In genomic region chr21:45264146-45264918, GRCh38 we compare ENCODE assay signal across 22 cellular contexts. TPM values are rescaled to one million over a fixed set of nuclear protein-coding genes. Genes with fewer than 3 reads are reported as not detected.
DNase-seq lines count a peak whose midpoint lies in the region; ATAC-seq and TF ChIP-seq lines count a peak whose summit lies in the region.
"Had no signal": no experiment of that assay in that cellular context is flagged by ENCODE, and none has a peak within 500 bp of the region (broad histone marks: within the 10 kb centered on the region; RNA-seq: fewer than 3 reads in every experiment).

No MANE protein-coding gene starts in this region.

- no peak overlapping the region for H3K14ac ChIP-seq in mesenchymal stem cell (ENCODE audit: low read length in 2 of 2)

- H2AK5ac ChIP-seq in mesenchymal stem cell (ENCODE audit: low read length, severe bottlenecking) = no peak overlapping the region

- no peak overlapping the region for H2BK15ac ChIP-seq in mesenchymal stem cell (ENCODE audit: low read depth, poor library complexity, severe bottlenecking)

- H3K27ac ChIP-seq in WERI-Rb-1 = no peak overlapping the region
- no peak overlapping the region for H3K27ac ChIP-seq in testis
- no peak overlapping the region for H3K27ac ChIP-seq in mesenchymal stem cell (ENCODE audit: low read length, poor library complexity, severe bottlenecking)
- H3K27ac ChIP-seq: dorsolateral prefrontal cortex, psoas muscle had no signal

- no peak overlapping the region for H3K23ac ChIP-seq in mesenchymal stem cell (ENCODE audit: low read length in 2 of 2)

- H4K8ac ChIP-seq in mesenchymal stem cell (ENCODE audit: low read length) = no peak overlapping the region

- no peak overlapping the region for H2BK12ac ChIP-seq in mesenchymal stem cell (ENCODE audit: low read length in 2 of 2)

- H3K36me3 ChIP-seq in WERI-Rb-1 (peaks cover 56% of the 10 kb centered on the region), testis (ENCODE audit: low read depth, missing control alignments) (no peaks in the 10 kb centered on the region), mesenchymal stem cell (ENCODE audit: control insufficient read depth in 1 of 2, insufficient read depth in 2 of 2, low read depth in 1 of 2, low read length in 2 of 2) (peaks cover 58 to 60% of the 10 kb centered on the region in 2 experiments)

- H3K9ac ChIP-seq in mesenchymal stem cell (ENCODE audit: low read length) = no peak overlapping the region

- H3K4me1 ChIP-seq in testis = no peaks in the 10 kb centered on the region
- H3K4me1 ChIP-seq in mesenchymal stem cell (ENCODE audit: control insufficient read depth, insufficient read depth, low read depth, low read length) = peaks cover 8% of the 10 kb centered on the region
- H3K4me1 ChIP-seq: psoas muscle had no signal

- 90 to 93% methylated on average over 15 to 23 of the region's 23 CpGs for WGBS in testis, 2 donors
- WGBS in mesenchymal stem cell = 99% methylated on average over 23 of the region's 23 CpGs

- ATAC-seq in left ventricle myocardium superior (no peak), left lobe of liver (no peak)
- ATAC-seq: psoas muscle had no signal

- H2AFZ ChIP-seq in mesenchymal stem cell (ENCODE audit: low read depth, low read length) = no peak overlapping the region

- H3K18ac ChIP-seq in mesenchymal stem cell (ENCODE audit: low read depth in 1 of 2, low read length in 2 of 2) = no peak overlapping the region

- H3K4ac ChIP-seq in mesenchymal stem cell (ENCODE audit: low read depth in 1 of 2, low read length in 2 of 2) = no peak overlapping the region

- H3K27me3 ChIP-seq in WERI-Rb-1 (ENCODE audit: insufficient read depth, low read depth, severe bottlenecking) (no peaks in the 10 kb centered on the region), testis (no peaks in the 10 kb centered on the region), mesenchymal stem cell (ENCODE audit: control insufficient read depth in 1 of 2, insufficient read depth in 1 of 2, low read length in 2 of 2) (peaks cover 0 to 9% of the 10 kb centered on the region in 2 experiments)
- H3K27me3 ChIP-seq: cardiac muscle cell, dorsolateral prefrontal cortex had no signal

- DNase-seq in cardiac septum (ENCODE audit: low spot score) (peak; percentile 35), left ventricle myocardium superior (no peak), WERI-Rb-1 (peak; percentile 5), left lobe of liver (ENCODE audit: low spot score) (peak; percentile 39), testis (peak; percentile 8), mesenchymal stem cell (no peak), SK-N-DZ (ENCODE audit: low spot score) (no peak), amniotic stem cell (lab: John Stamatoyannopoulos, UW) (no peak)
- DNase-seq: activated naive CD4-positive, alpha-beta T cell treated with anti-CD3 and anti-CD28 coated beads for 36 hours; DMS79; HCEC 1CT; kidney glomerular epithelial cell; midbrain; NCI-H1105; NCI-H2081 treated with DMSO at 0.1 percent for 48 hours; NCI-H446 treated with DMSO at 0.1 percent for 48 hours; stimulated activated CD4-positive, alpha-beta T cell treated with anti-CD3 and anti-CD28 coated beads, Interleukin-4, amount 100 ng/mL, for 1 hour; trophoblast cell had no signal

- H4K91ac ChIP-seq in mesenchymal stem cell (ENCODE audit: low read length) = no peak overlapping the region

- H3K4me3 ChIP-seq in WERI-Rb-1 (ENCODE audit: low read depth, low read length) = no peak overlapping the region
- no peak overlapping the region for H3K4me3 ChIP-seq in testis
- no peak overlapping the region for H3K4me3 ChIP-seq in mesenchymal stem cell (ENCODE audit: insufficient read depth in 1 of 2, low read depth in 1 of 2, low read length in 2 of 2)
- H3K4me3 ChIP-seq: cardiac muscle cell, dorsolateral prefrontal cortex, psoas muscle, smooth muscle cell had no signal

- no peak overlapping the region for H3K4me2 ChIP-seq in mesenchymal stem cell (ENCODE audit: low read length, poor library complexity, severe bottlenecking)
- H3K4me2 ChIP-seq: smooth muscle cell had no signal

- no peak overlapping the region for H2BK120ac ChIP-seq in mesenchymal stem cell (ENCODE audit: low read depth, low read length)

- H3K9me3 ChIP-seq in WERI-Rb-1 (ENCODE audit: severe bottlenecking) (no peaks in the 10 kb centered on the region), testis (no peaks in the 10 kb centered on the region), mesenchymal stem cell (ENCODE audit: control insufficient read depth, low read length) (no peaks in the 10 kb centered on the region)
- H3K9me3 ChIP-seq: psoas muscle had no signal

- TF ChIP-seq POLR2A in testis (IDR thresholded peaks at IDR 0.05) = no peak

- H2BK5ac ChIP-seq in mesenchymal stem cell (ENCODE audit: low read depth, low read length, poor library complexity, severe bottlenecking) = no peak overlapping the region

- intact Hi-C loops in cardiac septum (cut with DNase I) = no loop called here
- intact Hi-C loops in left ventricle myocardium superior (cut with micrococcal nuclease) = no loop called here
- intact Hi-C loops in testis (cut with DNase I; ENCODE audit: low total_unique reads) = loop anchor here (10.0 kb wide), 1 partner anchor 120 kb away; no protein-coding TSS in a partner anchor

- TF ChIP-seq CTCF in WERI-Rb-1 (IDR thresholded peaks at IDR 0.05; ENCODE audit: low read depth, low read length) (no peak), testis (IDR thresholded peaks at IDR 0.05) (no peak)

- H3K79me1 ChIP-seq in mesenchymal stem cell (replicated peaks; ENCODE audit: low read length, poor library complexity, severe bottlenecking) = peaks cover 20% of the 10 kb centered on the region

RNA-seq across cellular contexts. Expression of gene POFUT2, which starts 23.4 kb away (rescaled TPM):
- total RNA-seq in cardiac septum = 20.1 TPM
- total RNA-seq in left ventricle myocardium superior = 15.7 TPM
- total RNA-seq in left lobe of liver = 17.5 TPM
- total RNA-seq in testis = 10 to 100 TPM; 49.9 to 55.9 TPM
- polyA plus RNA-seq in testis (ENCODE audit: insufficient read depth, low read depth, low replicate concordance) = 63.3 TPM
- 75.1 TPM for polyA plus RNA-seq in mesenchymal stem cell (2013, experiment 1 of 2)
- polyA plus RNA-seq in mesenchymal stem cell (2013, experiment 2 of 2) = 76.3 TPM
- polyA plus RNA-seq in SK-N-DZ (2014; cell fraction: cytosol; rRNA removed) = 13.5 and 16.8 TPM in 2 replicates
- 68.2 and 72.8 TPM in 2 replicates for polyA plus RNA-seq in SK-N-DZ (2014; cell fraction: nucleus; rRNA removed)

Comparison
In these comparisons a context has a peak if more than half of its experiments do, and no peak if none do; other contexts are left out.
1. DNase-seq: peak in cardiac septum (single experiment), WERI-Rb-1 (single experiment), left lobe of liver (single experiment) and testis (single experiment); none in left ventricle myocardium superior (single experiment), mesenchymal stem cell (single experiment), SK-N-DZ (single experiment) and amniotic stem cell (single experiment).